Comparison of ENCODE assay signal across 8 cellular contexts in the genomic region with DNA sequence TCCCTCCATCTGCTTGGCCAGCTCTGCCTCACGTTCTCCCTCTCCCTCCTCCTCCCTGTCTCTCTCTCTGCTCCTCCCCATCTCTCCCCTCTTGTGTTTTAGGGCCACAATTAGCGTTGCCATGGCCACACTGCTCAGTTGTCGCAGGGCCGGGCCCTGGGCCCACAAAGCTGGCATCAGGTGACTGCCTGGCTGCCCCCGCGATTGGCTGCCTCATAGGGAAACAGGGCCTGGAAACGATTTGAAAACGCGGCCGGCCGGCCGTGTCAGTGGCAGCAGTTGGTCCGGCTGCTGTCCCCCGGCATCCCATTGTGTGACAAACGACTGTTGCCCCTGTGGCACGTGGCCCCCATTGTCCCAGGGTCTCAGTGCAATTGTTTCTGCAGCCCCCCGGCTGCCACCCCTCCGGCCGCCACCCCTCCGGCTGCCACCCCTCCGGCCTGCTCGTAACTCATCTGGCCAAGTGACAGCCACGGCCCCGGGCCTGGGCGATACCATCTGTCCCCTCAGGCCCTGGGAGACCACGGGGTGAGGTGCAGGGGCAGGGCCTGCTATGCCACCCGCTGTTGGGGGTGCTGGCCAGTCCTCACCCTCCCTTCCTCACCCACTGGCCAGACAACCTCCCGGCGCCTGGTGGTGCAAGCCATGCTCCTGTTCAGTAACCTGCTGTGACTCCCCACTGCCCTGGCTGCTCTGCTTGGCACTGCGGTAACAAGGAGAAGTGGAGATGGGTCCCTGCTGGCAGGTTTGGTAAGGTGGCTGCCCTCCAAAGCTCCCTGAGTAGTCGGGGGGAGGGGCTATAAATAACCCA. TPM values are rescaled to one million over a fixed set of nuclear protein-coding genes. Genes with fewer than 3 reads are reported as not detected.
DNase-seq lines count a peak whose midpoint lies in the region; ATAC-seq and TF ChIP-seq lines count a peak whose summit lies in the region.

No MANE protein-coding gene starts in this region.

- H3K27ac ChIP-seq in lower lobe of right lung (no peak overlapping the region), tibial artery (no peak overlapping the region)

- ATAC-seq in lower lobe of right lung (peak; percentile 55 to 58), GM21526 (IDR thresholded peaks at IDR 0.05; ENCODE audit: low FRiP score, unreplicated experiment) (no peak)

- intact Hi-C loops in lower lobe of right lung (cut with DNase I) (no loop called here), tibial artery (cut with DNase I; ENCODE audit: low total_unique reads) (no loop called here)

- H3K4me1 ChIP-seq in lower lobe of right lung (no peaks in the 10 kb centered on the region), tibial artery (peaks cover 0 to 14% (median 9%) of the 10 kb centered on the region in 4 donors)

- peak overlapping the region; percentile 19 for H3K4me3 Mint-ChIP-seq in chondrocyte (ENCODE audit: unreplicated experiment)

- H3K9me3 ChIP-seq in lower lobe of right lung (no peaks in the 10 kb centered on the region), tibial artery (no peaks in the 10 kb centered on the region)

- H3K27ac Mint-ChIP-seq in chondrocyte (ENCODE audit: unreplicated experiment), result no peak overlapping the region

- H3K9me3 Mint-ChIP-seq in chondrocyte (ENCODE audit: low read depth), result no peaks in the 10 kb centered on the region

- TF ChIP-seq CTCF in chondrocyte (IDR thresholded peaks at IDR 0.05) (no peak), lower lobe of right lung (IDR thresholded peaks at IDR 0.05) (no peak), tibial artery (IDR thresholded peaks at IDR 0.05) (no peak)

- H3K4me3 ChIP-seq in lower lobe of right lung (peak overlapping the region; percentile 28), tibial artery (peak overlapping the region; percentile 23 to 51)

- H3K27me3 ChIP-seq in lower lobe of right lung (ENCODE audit: low read depth), result peaks cover 37% of the 10 kb centered on the region
- H3K27me3 ChIP-seq in tibial artery, result peaks cover 0 to 23% of the 10 kb centered on the region in 2 donors

- H3K36me3 ChIP-seq in lower lobe of right lung (no peaks in the 10 kb centered on the region), tibial artery (no peaks in the 10 kb centered on the region)

- peak; percentile 10 to 99 (median 70) for DNase-seq in C1 segment of cervical spinal cord (lab: John Stamatoyannopoulos, UW)
- DNase-seq in NCI-H2081 treated with DMSO at 0.1 percent for 48 hours (lab: John Stamatoyannopoulos, UW), result peak; percentile 90
- no peak for DNase-seq in chondrocyte (ENCODE audit: low spot score)
- no peak for DNase-seq in lower lobe of right lung
- DNase-seq in tibial artery, result peak; percentile 45 to 77
- no peak for DNase-seq in activated T-cell treated with anti-CD3 and anti-CD28 coated beads for 4 hours
- no peak for DNase-seq in activated CD4-positive, CD25-positive, alpha-beta regulatory T cell treated with anti-CD3 and anti-CD28 coated beads, Interleukin-2, amount 50 U/mL, for 72 hours

- H3K4me1 Mint-ChIP-seq in chondrocyte (ENCODE audit: low read depth), result peaks cover 5% of the 10 kb centered on the region

- H3K27me3 Mint-ChIP-seq in chondrocyte (ENCODE audit: low read depth), result peaks cover 22% of the 10 kb centered on the region

- H3K36me3 Mint-ChIP-seq in chondrocyte (ENCODE audit: low read depth), result no peaks in the 10 kb centered on the region

RNA-seq across cellular contexts. Expression of a gene that starts 17.3 kb away (rescaled TPM):
- total RNA-seq in chondrocyte, result not detected in 3 replicates
- not detected for total RNA-seq in lower lobe of right lung

RNA-seq across cellular contexts. Expression of a gene that starts 56.0 kb away (rescaled TPM):
- total RNA-seq in chondrocyte (not detected in 3 replicates), lower lobe of right lung (0.30 TPM)

Comparison
In these comparisons a context has a peak if more than half of its experiments do, and no peak if none do; other contexts are left out.
1. DNase-seq: peak in C1 segment of cervical spinal cord (14 of 14), NCI-H2081 treated with DMSO at 0.1 percent for 48 hours (single experiment) and tibial artery (2 of 2); none in chondrocyte (single experiment), lower lobe of right lung (single experiment), activated T-cell treated with anti-CD3 and anti-CD28 coated beads for 4 hours (single experiment) and activated CD4-positive, CD25-positive, alpha-beta regulatory T cell treated with anti-CD3 and anti-CD28 coated beads, Interleukin-2, amount 50 U/mL, for 72 hours (single experiment).